ENCODE assay signal across 2 cellular contexts in genomic region chr9:104605527-104605926, GRCh38. TPM values are rescaled to one million over a fixed set of nuclear protein-coding genes. Genes with fewer than 3 reads are reported as not detected.
"Had no signal": no experiment of that assay in that cellular context is flagged by ENCODE, and none has a peak within 500 bp of the region (broad histone marks: within the 10 kb centered on the region; RNA-seq: fewer than 3 reads in every experiment).

TSS of gene OR13C2 (minus strand) at chr9:104605627. CDS start at chr9:104605627, 0 bp downstream.

RNA-seq across cellular contexts. Expression of gene OR13C2, which starts in this region (rescaled TPM):
- total RNA-seq: G401, GM12878 had no signal
